In genomic region chr7:44032031-44032430, GRCh38 we compare ENCODE assay signal across 12 cellular contexts. TPM values are rescaled to one million over a fixed set of nuclear protein-coding genes. Genes with fewer than 3 reads are reported as not detected.
"Had no signal": no experiment of that assay in that cellular context is flagged by ENCODE, and none has a peak within 500 bp of the region (broad histone marks: within the 10 kb centered on the region; RNA-seq: fewer than 3 reads in every experiment).

No MANE protein-coding gene starts in this region.

RNA-seq across cellular contexts. Expression of gene PGAM2, which starts 33.3 kb away (rescaled TPM):
- total RNA-seq: glomerular endothelial cell, left lobe of liver, mammary epithelial cell had no signal

RNA-seq across cellular contexts. Expression of gene SPDYE1, which starts 34.3 kb away (rescaled TPM):
- total RNA-seq: dermis blood vessel endothelial cell, esophagus mucosa, esophagus squamous epithelium, gastrocnemius medialis, glomerular endothelial cell, kidney, left colon, left lobe of liver, left ventricle myocardium inferior, liver, mucosa of gallbladder had no signal
